Comparison of ENCODE assay signal across 18 cellular contexts in genomic region chr11:96760306-96760705, GRCh38.
DNase-seq lines count a peak whose midpoint lies in the region; ATAC-seq, FAIRE-seq and TF ChIP-seq lines count a peak whose summit lies in the region.
"Had no signal": no experiment of that assay in that cellular context is flagged by ENCODE, and none has a peak within 500 bp of the region (broad histone marks: within the 10 kb centered on the region; RNA-seq: fewer than 3 reads in every experiment).

No MANE protein-coding gene starts in this region.

- H3K9me1 ChIP-seq in keratinocyte (ENCODE audit: control insufficient read depth, extremely low read depth, insufficient read depth, low read length): no peaks in the 10 kb centered on the region

- ATAC-seq in RWPE2 (ENCODE audit: low read depth): peak; percentile 65; the same call in 2 of the 3 replicates
- ATAC-seq: GM12878 had no signal

- no peaks in the 10 kb centered on the region for H3K79me2 ChIP-seq in keratinocyte (ENCODE audit: control insufficient read depth, insufficient read depth, low read length)

- FAIRE-seq in keratinocyte (lab: Jason Lieb, UNC): no peak
- FAIRE-seq: G401.6, GM12878, GM19239, H1 had no signal

- dilution Hi-C loops in keratinocyte (cut with MboI; ENCODE audit: extremely low pct_ligation_motif_present, low sequenced_read_pairs): no loop called here

- H2AFZ ChIP-seq in keratinocyte (ENCODE audit: control insufficient read depth, low read length): no peak overlapping the region
- H2AFZ ChIP-seq: GM23248 had no signal

- H3K4me1 ChIP-seq in RWPE2 (ENCODE audit: insufficient read depth, poor library complexity, severe bottlenecking): peaks cover 21% of the 10 kb centered on the region
- peaks cover 17% of the 10 kb centered on the region for H3K4me1 ChIP-seq in keratinocyte (ENCODE audit: control insufficient read depth, extremely low read depth, insufficient read depth, low read length)
- H3K4me1 ChIP-seq: Caco-2 had no signal

- H4K20me1 ChIP-seq in keratinocyte (ENCODE audit: control insufficient read depth, extremely low read depth, insufficient read depth, low read length): no peaks in the 10 kb centered on the region

- H3K9ac ChIP-seq in keratinocyte (ENCODE audit: control insufficient read depth, extremely low read depth, insufficient read depth, low read length): no peak overlapping the region
- H3K9ac ChIP-seq: GM23248 had no signal

- no peaks in the 10 kb centered on the region for H3K27me3 ChIP-seq in RWPE2 (ENCODE audit: insufficient read depth, poor library complexity, severe bottlenecking)
- no peaks in the 10 kb centered on the region for H3K27me3 ChIP-seq in keratinocyte (ENCODE audit: control insufficient read depth, extremely low read depth, insufficient read depth, low read length)

- no peak overlapping the region for H3K4me3 ChIP-seq in RWPE2 (ENCODE audit: severe bottlenecking)
- no peak overlapping the region for H3K4me3 ChIP-seq in epithelial cell of esophagus (ENCODE audit: low read length)
- H3K4me3 ChIP-seq in keratinocyte (ENCODE audit: control insufficient read depth in 2 of 3, extremely low read depth in 1 of 3, insufficient read depth in 2 of 3, low read depth in 1 of 3, low read length in 3 of 3): no peak overlapping the region
- H3K4me3 ChIP-seq: GM12878, GM23248 had no signal

- H3K9me3 ChIP-seq in RWPE2 (ENCODE audit: severe bottlenecking) (no peaks in the 10 kb centered on the region), keratinocyte (ENCODE audit: control insufficient read depth, low read depth, low read length) (no peaks in the 10 kb centered on the region)
- H3K9me3 ChIP-seq: Caco-2 had no signal

- peak overlapping the region; percentile 52 for H3K27ac ChIP-seq in RWPE2 (ENCODE audit: poor library complexity, severe bottlenecking)
- peak overlapping the region; percentile 25 for H3K27ac ChIP-seq in keratinocyte (ENCODE audit: control insufficient read depth, insufficient read depth, low read length)
- H3K27ac ChIP-seq: GM23248 had no signal

- DNase-seq in RWPE2 (ENCODE audit: low spot score) (no peak), epithelial cell of esophagus (ENCODE audit: low read depth) (peak; percentile 53), keratinocyte (ENCODE audit: low read depth, low spot score) (no peak), HK-2 (ENCODE audit: unreplicated experiment) (no peak), GM03348 (ENCODE audit: low spot score) (no peak)
- DNase-seq in stimulated activated CD4-positive, alpha-beta T cell treated with anti-CD3 and anti-CD28 coated beads, Interleukin-2, amount 100 ng/mL, for 24 hours: no peak
- DNase-seq: C1 segment of cervical spinal cord; Caco-2; CD4-positive, alpha-beta memory T cell; DMS153; DND-41; GM23248; H7; HCEC 1CT had no signal

- no peaks in the 10 kb centered on the region for H3K36me3 ChIP-seq in RWPE2 (ENCODE audit: low read depth)
- no peaks in the 10 kb centered on the region for H3K36me3 ChIP-seq in keratinocyte (ENCODE audit: control insufficient read depth in 2 of 2, extremely low read depth in 1 of 2, insufficient read depth in 2 of 2, low read length in 2 of 2)

- TF ChIP-seq CTCF in RWPE2 (IDR thresholded peaks at IDR 0.05; ENCODE audit: poor library complexity, severe bottlenecking) (no peak), epithelial cell of esophagus (IDR thresholded peaks at IDR 0.05; ENCODE audit: insufficient read depth, low read depth, low read length, missing control alignments) (no peak), keratinocyte (optimal IDR thresholded peaks at IDR 0.05 in 1 of 3, IDR thresholded peaks at IDR 0.05 in 1 of 3, conservative IDR thresholded peaks at IDR 0.05 in 1 of 3; ENCODE audit: extremely low read depth in 1 of 3, insufficient read depth in 2 of 3, low read length in 3 of 3) (no peak)

- H3K4me2 ChIP-seq in keratinocyte (ENCODE audit: control insufficient read depth, extremely low read depth, insufficient read depth, low read depth, low read length): no peak overlapping the region
